16 cellular contexts compared by ENCODE assay signal in genomic region chr4:137076908-137077307, GRCh38.
DNase-seq lines count a peak whose midpoint lies in the region; ATAC-seq and TF ChIP-seq lines count a peak whose summit lies in the region.
"Had no signal": no experiment of that assay in that cellular context is flagged by ENCODE, and none has a peak within 500 bp of the region (broad histone marks: within the 10 kb centered on the region; RNA-seq: fewer than 3 reads in every experiment).

No MANE protein-coding gene starts in this region.

- peak; percentile 31 for DNase-seq in RWPE2 (ENCODE audit: low spot score)
- DNase-seq in lower lobe of right lung = peak; percentile 20
- peak; percentile 52 for DNase-seq in spleen
- peak in 1 of 2 donors; percentile 35 for DNase-seq in aorta
- DNase-seq in activated gamma-delta T cell treated with Interleukin-2 at 50 U/mL for 16 hours = no peak
- no peak for DNase-seq in caudate nucleus (lab: John Stamatoyannopoulos, UW)
- DNase-seq in EL = no peak
- DNase-seq: ACHN; BE2C; C1 segment of cervical spinal cord; Caco-2; CD4-positive, alpha-beta T cell; GDM1; GM23248; HCEC 1CT had no signal

- H3K4me3 ChIP-seq in RWPE2 (ENCODE audit: severe bottlenecking) (no peak overlapping the region), lower lobe of right lung (no peak overlapping the region), spleen (no peak overlapping the region), aorta (ENCODE audit: low read length in 2 of 2) (no peak overlapping the region)
- H3K4me3 ChIP-seq: GM23248 had no signal

- ATAC-seq in RWPE2 (ENCODE audit: low read depth) (no peak), lower lobe of right lung (peak in 1 of 2 donors; percentile 12), aorta (ENCODE audit: low FRiP score) (peak; percentile 26)
- ATAC-seq: HepG2 had no signal

- H3K27me3 ChIP-seq in RWPE2 (ENCODE audit: insufficient read depth, poor library complexity, severe bottlenecking) (no peaks in the 10 kb centered on the region), lower lobe of right lung (ENCODE audit: low read depth) (no peaks in the 10 kb centered on the region), spleen (replicated peaks in 1 of 7) (no peaks in the 10 kb centered on the region), aorta (ENCODE audit: control insufficient read depth in 1 of 2, insufficient read depth in 2 of 2, low read length in 1 of 2) (no peaks in the 10 kb centered on the region)
- H3K27me3 ChIP-seq: BE2C had no signal

- TF ChIP-seq POLR2A in spleen (IDR thresholded peaks at IDR 0.05) = no peak

- no peak for TF ChIP-seq CTCF in RWPE2 (IDR thresholded peaks at IDR 0.05; ENCODE audit: poor library complexity, severe bottlenecking)
- TF ChIP-seq CTCF in lower lobe of right lung (IDR thresholded peaks at IDR 0.05) = no peak
- TF ChIP-seq CTCF in spleen (IDR thresholded peaks at IDR 0.05 in 8 of 11, conservative IDR thresholded peaks at IDR 0.05 in 3 of 11) = no peak

- H3K36me3 ChIP-seq in RWPE2 (ENCODE audit: low read depth) = no peaks in the 10 kb centered on the region
- H3K36me3 ChIP-seq in lower lobe of right lung = no peaks in the 10 kb centered on the region
- H3K36me3 ChIP-seq in spleen = no peaks in the 10 kb centered on the region
- H3K36me3 ChIP-seq in aorta (ENCODE audit: control insufficient read depth in 1 of 2, insufficient read depth in 2 of 2, low read length in 1 of 2) = no peaks in the 10 kb centered on the region
- H3K36me3 ChIP-seq: BE2C had no signal

- WGBS in spleen, 5 donors = 57 to 100% (median 65%) methylated on average over 1 to 3 of the region's 3 CpGs
- 88% methylated on average over 3 of the region's 3 CpGs for WGBS in aorta, 2 donors

- H3K27ac ChIP-seq in RWPE2 (ENCODE audit: poor library complexity, severe bottlenecking) = no peak overlapping the region
- no peak overlapping the region for H3K27ac ChIP-seq in lower lobe of right lung
- no peak overlapping the region for H3K27ac ChIP-seq in spleen
- H3K27ac ChIP-seq in aorta (ENCODE audit: low read depth in 1 of 2, low read length in 2 of 2) = no peak overlapping the region
- no peak overlapping the region for H3K27ac ChIP-seq in caudate nucleus (ENCODE audit: low read depth, low read length)
- H3K27ac ChIP-seq: GM23248 had no signal

- intact Hi-C loops in lower lobe of right lung (cut with DNase I) (no loop called here), spleen (cut with DNase I; ENCODE audit: low total_unique reads) (no loop called here), aorta (cut with DNase I) (no loop called here)

- H3K9me3 ChIP-seq in RWPE2 (ENCODE audit: severe bottlenecking) (no peaks in the 10 kb centered on the region), lower lobe of right lung (no peaks in the 10 kb centered on the region), spleen (peaks cover 0 to 17% (median 8%) of the 10 kb centered on the region in 8 donors), aorta (ENCODE audit: control insufficient read depth, low read length) (no peaks in the 10 kb centered on the region)
- H3K9me3 ChIP-seq: BE2C, Caco-2 had no signal

- H3K4me1 ChIP-seq in RWPE2 (ENCODE audit: insufficient read depth, poor library complexity, severe bottlenecking) (no peaks in the 10 kb centered on the region), lower lobe of right lung (no peaks in the 10 kb centered on the region), spleen (no peaks in the 10 kb centered on the region), aorta (ENCODE audit: control insufficient read depth in 1 of 2, insufficient read depth in 2 of 2, low read length in 2 of 2) (no peaks in the 10 kb centered on the region)
- H3K4me1 ChIP-seq: BE2C, Caco-2 had no signal

Comparison
In these comparisons a context has a peak if more than half of its experiments do, and no peak if none do; other contexts are left out.
1. DNase-seq: peak in RWPE2 (single experiment), lower lobe of right lung (single experiment) and spleen (single experiment); none in activated gamma-delta T cell treated with Interleukin-2 at 50 U/mL for 16 hours (single experiment), caudate nucleus (0 of 61) and EL (single experiment).